ENCODE assay signal across 1 cellular context in the genomic region with DNA sequence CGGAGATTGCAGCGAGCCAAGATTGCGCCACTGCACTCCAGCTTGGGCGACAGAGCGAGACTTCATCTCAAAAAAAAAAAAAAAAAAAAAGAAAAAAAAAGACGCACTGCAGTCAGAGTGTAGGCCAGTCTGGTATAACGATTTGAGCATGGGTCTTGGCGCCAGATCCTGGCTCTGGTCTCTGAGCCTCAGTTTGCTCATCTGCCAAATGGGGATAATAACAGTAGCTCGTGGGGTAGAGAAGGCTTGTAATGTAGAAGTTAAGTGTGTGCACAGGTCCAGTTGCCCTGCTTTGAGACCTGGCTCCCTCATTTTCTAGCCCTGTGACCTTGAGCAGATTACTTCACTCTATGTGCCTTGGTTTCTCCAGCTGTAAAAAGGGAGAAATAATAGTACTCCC.
TF ChIP-seq lines count a peak whose summit lies in the region.

No MANE protein-coding gene starts in this region.

TF ChIP-seq in A549, 52 proteins besides CTCF, POLR2A, EP300 and RAD21 (continued from another document):
- TF ChIP-seq RCOR1 (IDR thresholded peaks at IDR 0.05; ENCODE audit: low read depth, low read length) (no peak), JUNB (IDR thresholded peaks at IDR 0.05) (no peak), FOSL2 (IDR thresholded peaks at IDR 0.05) (no peak), FOSL2 (CRISPR knock-in tag; IDR thresholded peaks at IDR 0.05) (no peak)
- TF ChIP-seq, protein P1, sequence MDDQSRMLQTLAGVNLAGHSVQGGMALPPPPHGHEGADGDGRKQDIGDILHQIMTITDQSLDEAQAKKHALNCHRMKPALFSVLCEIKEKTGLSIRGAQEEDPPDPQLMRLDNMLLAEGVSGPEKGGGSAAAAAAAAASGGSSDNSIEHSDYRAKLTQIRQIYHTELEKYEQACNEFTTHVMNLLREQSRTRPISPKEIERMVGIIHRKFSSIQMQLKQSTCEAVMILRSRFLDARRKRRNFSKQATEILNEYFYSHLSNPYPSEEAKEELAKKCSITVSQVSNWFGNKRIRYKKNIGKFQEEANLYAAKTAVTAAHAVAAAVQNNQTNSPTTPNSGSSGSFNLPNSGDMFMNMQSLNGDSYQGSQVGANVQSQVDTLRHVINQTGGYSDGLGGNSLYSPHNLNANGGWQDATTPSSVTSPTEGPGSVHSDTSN (IDR thresholded peaks at IDR 0.05) = no peak
TF ChIP-seq in A549: peak in this region for 0.
